ENCODE assay signal across 1 cellular context in genomic region chr7:36192050-36192824, GRCh38.
TF ChIP-seq lines count a peak whose summit lies in the region.

No MANE protein-coding gene starts in this region.

TF ChIP-seq in IMR-90, 13 proteins besides CTCF, POLR2A, EP300 and RAD21 (continued from another document):
- TF ChIP-seq ELK1 (IDR thresholded peaks at IDR 0.05; ENCODE audit: borderline replicate concordance, low read depth, low read length): no peak
- no peak for TF ChIP-seq MAZ (IDR thresholded peaks at IDR 0.05; ENCODE audit: borderline replicate concordance, low read depth, low read length)
- TF ChIP-seq RCOR1 (IDR thresholded peaks at IDR 0.05; ENCODE audit: insufficient replicate concordance, low read length): peak; percentile 85
- no peak for TF ChIP-seq CHD1 (IDR thresholded peaks at IDR 0.05; ENCODE audit: low read depth, low read length)
- TF ChIP-seq MXI1 (IDR thresholded peaks at IDR 0.05; ENCODE audit: borderline replicate concordance, low read depth, low read length): no peak; the same call in 1 of the 2 replicates
- peak; percentile 41 for TF ChIP-seq MAFK (IDR thresholded peaks at IDR 0.05; ENCODE audit: low read depth, low read length)
- TF ChIP-seq CEBPB (IDR thresholded peaks at IDR 0.05; ENCODE audit: low read depth, low read length): peak; percentile 91
- TF ChIP-seq USF2 (IDR thresholded peaks at IDR 0.05; ENCODE audit: low read depth, low read length): peak; percentile 74
- TF ChIP-seq SMC3 (IDR thresholded peaks at IDR 0.05; ENCODE audit: low read depth, low read length): peak; percentile 22; the same call in 1 of the 2 replicates
- peak; percentile 98 for TF ChIP-seq BHLHE40 (IDR thresholded peaks at IDR 0.05; ENCODE audit: low read depth, low read length)
- no peak for TF ChIP-seq NFE2L2 (IDR thresholded peaks at IDR 0.05; ENCODE audit: low read depth, low read length)
- no peak for TF ChIP-seq RFX5 (IDR thresholded peaks at IDR 0.05; ENCODE audit: low read depth, low read length)
TF ChIP-seq in IMR-90: peak in this region for 7.
